Comparison of ENCODE assay signal across 26 cellular contexts in the genomic region with DNA sequence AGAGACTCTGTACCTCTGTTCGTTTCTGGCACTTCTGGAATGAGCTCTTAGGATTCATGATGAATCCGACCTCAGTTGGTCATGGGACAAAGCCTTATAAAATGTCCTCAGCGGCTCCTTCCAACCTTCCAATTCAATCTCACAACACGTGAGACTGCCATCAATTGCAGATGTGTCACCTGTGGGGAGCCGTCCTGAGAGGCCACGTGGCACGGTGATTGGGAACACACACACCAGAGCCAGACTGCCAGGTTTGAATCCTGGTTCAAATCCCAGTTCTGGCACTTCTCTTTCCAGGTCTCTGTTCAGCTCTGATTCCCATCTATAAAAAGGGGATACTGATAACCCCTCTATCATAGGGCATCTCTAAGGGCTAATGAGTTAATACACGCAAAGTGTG.
"Had no signal": no experiment of that assay in that cellular context is flagged by ENCODE, and none has a peak within 500 bp of the region (broad histone marks: within the 10 kb centered on the region; RNA-seq: fewer than 3 reads in every experiment).

No MANE protein-coding gene starts in this region.

- H3K4me2 ChIP-seq: SK-N-SH had no signal

- DNase-seq: activated CD4-positive, alpha-beta T cell treated with anti-CD3 and anti-CD28 coated beads, Interleukin-2, amount 10 ng/mL, durations not matched to agents 24 days and 14 days; activated CD4-positive, alpha-beta T cell treated with anti-CD3 and anti-CD28 coated beads, Interleukin-2, amount 50 U/mL, for 4 hours; activated CD8-positive, alpha-beta memory T cell treated with anti-CD3 and anti-CD28 coated beads, Interleukin-2, amount 50 U/mL, for 4 hours; activated CD8-positive, alpha-beta T cell treated with anti-CD3 and anti-CD28 coated beads for 36 hours; activated gamma-delta T cell treated with Interleukin-2 at 50 U/mL for 16 hours; activated naive CD4-positive, alpha-beta T cell treated with anti-CD3 and anti-CD28 coated beads for 36 hours; activated naive CD8-positive, alpha-beta T cell treated with anti-CD3 and anti-CD28 coated beads, Interleukin-2, amount 50 U/mL, for 24 hours; activated T-cell treated with anti-CD3 and anti-CD28 coated beads for 4 hours; activated T-cell treated with anti-CD3 and anti-CD28 coated beads, Interleukin-2, amount 50 U/mL, for 4 hours; anterior cingulate cortex; central memory CD4-positive, alpha-beta T cell; NCI-H1105; NCI-H1417 treated with DMSO at 0.1 percent for 48 hours; NCI-H187 treated with DMSO at 0.1 percent for 48 hours; NCI-H2081; NCI-H2171 treated with DMSO at 0.1 percent for 48 hours; NCI-H2227 treated with DMSO at 0.1 percent for 48 hours; NCI-H446 treated with DMSO at 0.1 percent for 48 hours; NCI-H524; NCI-H69; SHP77 treated with DMSO at 0.1 percent for 48 hours; SK-N-SH had no signal

- H3K27ac ChIP-seq: SJSA1 had no signal

- H3K27me3 ChIP-seq: SJSA1 had no signal

- FAIRE-seq: K562, TTC549 had no signal

- H3K4me3 ChIP-seq: K562, SJSA1 had no signal

- ATAC-seq: activated CD8-positive, alpha-beta T cell treated with anti-CD3 and anti-CD28 coated beads for 36 hours; activated naive CD8-positive, alpha-beta T cell treated with anti-CD3 and anti-CD28 coated beads, Interleukin-2, amount 50 U/mL, for 24 hours; activated T-cell treated with anti-CD3 and anti-CD28 coated beads, Interleukin-2, amount 50 U/mL, for 4 hours; K562; Panc1 had no signal

- H3K4me1 ChIP-seq: SJSA1 had no signal

- H3K36me3 ChIP-seq: SJSA1 had no signal

- H3K9ac ChIP-seq: SK-N-SH had no signal

- H3K9me3 ChIP-seq: SJSA1, SK-N-SH had no signal
